Comparison of ENCODE assay signal across 10 cellular contexts in genomic region chr10:69618746-69619145, GRCh38. TPM values are rescaled to one million over a fixed set of nuclear protein-coding genes. Genes with fewer than 3 reads are reported as not detected.
"Had no signal": no experiment of that assay in that cellular context is flagged by ENCODE, and none has a peak within 500 bp of the region (broad histone marks: within the 10 kb centered on the region; RNA-seq: fewer than 3 reads in every experiment).

No MANE protein-coding gene starts in this region.

- H2AFZ ChIP-seq: GM23338 had no signal

- H3K9ac ChIP-seq: KMS-11 had no signal

- H3K4me2 ChIP-seq: GM23338, KMS-11 had no signal

- H3K4me3 ChIP-seq: GM23338 had no signal

- DNase-seq: H9, HCEC 1CT, KBM-7 had no signal

- H3K27ac ChIP-seq: HL-60, KMS-11 had no signal

- ATAC-seq: GM23338, HepG2 had no signal

RNA-seq across cellular contexts. Expression of gene NEUROG3, which starts 45.5 kb away (rescaled TPM):
- total RNA-seq: GM23338, H1, H9, HepG2, HT1080 had no signal
- polyA plus RNA-seq: GM23338, HepG2, IgD-negative memory B cell had no signal
